20 cellular contexts compared by ENCODE assay signal in the genomic region with DNA sequence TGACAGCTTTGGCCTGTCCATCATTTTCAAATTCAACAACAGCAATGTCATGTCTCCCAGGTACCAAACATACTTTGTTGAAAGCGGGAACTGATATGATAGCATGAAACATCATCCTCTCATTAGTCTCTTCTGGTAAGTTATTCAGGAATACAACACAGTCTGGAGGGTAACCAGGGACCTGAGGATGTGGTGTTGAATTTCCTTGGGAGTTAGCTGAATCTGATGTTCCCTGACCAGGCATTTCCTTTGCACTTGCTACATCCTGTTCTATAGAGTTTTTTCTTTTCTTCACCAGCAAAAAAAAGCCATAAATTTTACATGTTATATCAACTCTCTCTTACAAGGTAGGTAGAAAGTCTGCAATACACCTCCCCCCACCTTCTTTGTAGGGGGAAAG.
DNase-seq lines count a peak whose midpoint lies in the region; TF ChIP-seq lines count a peak whose summit lies in the region.
"Had no signal": no experiment of that assay in that cellular context is flagged by ENCODE, and none has a peak within 500 bp of the region (broad histone marks: within the 10 kb centered on the region; RNA-seq: fewer than 3 reads in every experiment).

No MANE protein-coding gene starts in this region.

- H3K36me3 Mint-ChIP-seq in activated CD4-positive, alpha-beta T cell treated with anti-CD3 and anti-CD28 coated beads, Interleukin-2, amount 10 ng/mL, durations not matched to agents 7 days and 5 days (ENCODE audit: low read depth): peaks cover 53% of the 10 kb centered on the region
- peaks cover 24% of the 10 kb centered on the region for H3K36me3 Mint-ChIP-seq in activated naive CD8-positive, alpha-beta T cell treated with anti-CD3 and anti-CD28 coated beads for 36 hours
- peaks cover 9% of the 10 kb centered on the region for H3K36me3 Mint-ChIP-seq in neural progenitor cell

- peaks cover 90% of the 10 kb centered on the region for H3K4me1 Mint-ChIP-seq in activated CD4-positive, alpha-beta T cell treated with anti-CD3 and anti-CD28 coated beads, Interleukin-2, amount 10 ng/mL, durations not matched to agents 7 days and 5 days
- H3K4me1 Mint-ChIP-seq in activated naive CD8-positive, alpha-beta T cell treated with anti-CD3 and anti-CD28 coated beads for 36 hours: peaks cover 89% of the 10 kb centered on the region
- H3K4me1 Mint-ChIP-seq in neural progenitor cell: peaks cover 38% of the 10 kb centered on the region

- POLR2A ChIA-PET in activated CD4-positive, alpha-beta T cell treated with anti-CD3 and anti-CD28 coated beads, Interleukin-2, amount 10 ng/mL, durations not matched to agents 7 days and 5 days (lab: Charles Lee): no interaction called here

- H3K4me2 ChIP-seq in Karpas-422 (ENCODE audit: low read depth, low read length, poor library complexity, severe bottlenecking): no peak overlapping the region
- H3K4me2 ChIP-seq in neural progenitor cell: no peak overlapping the region
- H3K4me2 ChIP-seq: A549, KMS-11 had no signal

- H3K9ac ChIP-seq in Karpas-422 (ENCODE audit: low read length) (no peak overlapping the region), neural progenitor cell (no peak overlapping the region)
- H3K9ac ChIP-seq: KMS-11 had no signal

- H3K4me1 ChIP-seq in Karpas-422 (ENCODE audit: low read length) (peaks cover 93% of the 10 kb centered on the region), neural progenitor cell (no peaks in the 10 kb centered on the region)

- H4K20me1 ChIP-seq in Karpas-422 (ENCODE audit: insufficient read depth, low read depth, low read length) (0 out of 2 replicates have a peak, but pooled peaks cover 5% of the 10 kb centered on the region), neural progenitor cell (ENCODE audit: low read depth) (peaks cover 21% of the 10 kb centered on the region)

- no peaks in the 10 kb centered on the region for H3K27me3 Mint-ChIP-seq in activated CD4-positive, alpha-beta T cell treated with anti-CD3 and anti-CD28 coated beads, Interleukin-2, amount 10 ng/mL, durations not matched to agents 7 days and 5 days
- H3K27me3 Mint-ChIP-seq in activated naive CD8-positive, alpha-beta T cell treated with anti-CD3 and anti-CD28 coated beads for 36 hours: no peaks in the 10 kb centered on the region
- no peaks in the 10 kb centered on the region for H3K27me3 Mint-ChIP-seq in neural progenitor cell (ENCODE audit: insufficient read depth, low read depth)
- H3K27me3 Mint-ChIP-seq: central memory CD8-positive, alpha-beta T cell had no signal

- H3K27me3 ChIP-seq in Karpas-422 (ENCODE audit: low read length) (no peaks in the 10 kb centered on the region), neural progenitor cell (no peaks in the 10 kb centered on the region)
- H3K27me3 ChIP-seq: dorsolateral prefrontal cortex had no signal

- H3K36me3 ChIP-seq in Karpas-422 (ENCODE audit: insufficient read depth, low read length) (peaks cover 18% of the 10 kb centered on the region; the same call in 1 of the 2 replicates), neural progenitor cell (no peaks in the 10 kb centered on the region)

- H3K4me3 ChIP-seq in Karpas-422 (ENCODE audit: low read length) (no peak overlapping the region), neural progenitor cell (no peak overlapping the region)
- H3K4me3 ChIP-seq: A549, dorsolateral prefrontal cortex had no signal

- TF ChIP-seq CTCF in neural progenitor cell (IDR thresholded peaks at IDR 0.05): no peak

- H3K79me2 ChIP-seq in Karpas-422 (ENCODE audit: low read length) (peaks cover 82% of the 10 kb centered on the region), neural progenitor cell (ENCODE audit: low read depth) (peaks cover 4% of the 10 kb centered on the region)

- no peaks in the 10 kb centered on the region for H3K9me2 ChIP-seq in Karpas-422 (replicated peaks; ENCODE audit: insufficient read depth, low read length)

- no peak for DNase-seq in activated CD4-positive, alpha-beta T cell treated with anti-CD3 and anti-CD28 coated beads, Interleukin-2, amount 10 ng/mL, durations not matched to agents 7 days and 5 days
- no peak for DNase-seq in activated CD4-positive, alpha-beta T cell treated with anti-CD3 and anti-CD28 coated beads, Interleukin-2, amount 50 U/mL, for 4 hours
- DNase-seq in Karpas-422: no peak
- DNase-seq in activated naive CD8-positive, alpha-beta T cell treated with anti-CD3 and anti-CD28 coated beads for 36 hours: no peak
- DNase-seq in neural progenitor cell (ENCODE audit: low spot score): no peak
- DNase-seq in NCI-H1105 (lab: John Stamatoyannopoulos, UW): no peak
- no peak for DNase-seq in NCI-H1694 treated with DMSO at 0.1 percent for 48 hours (lab: John Stamatoyannopoulos, UW)
- DNase-seq in SK-N-DZ (ENCODE audit: low spot score): no peak
- DNase-seq: DMS79 treated with DMSO at 0.1 percent for 48 hours, dorsolateral prefrontal cortex, MV-4-11, NCI-H1694, NCI-H526, occipital lobe, SHP77 treated with DMSO at 0.1 percent for 48 hours, SW 1271, trophoblast cell had no signal

- H3K4me3 Mint-ChIP-seq in activated CD4-positive, alpha-beta T cell treated with anti-CD3 and anti-CD28 coated beads, Interleukin-2, amount 10 ng/mL, durations not matched to agents 7 days and 5 days: no peak overlapping the region
- no peak overlapping the region for H3K4me3 Mint-ChIP-seq in activated naive CD8-positive, alpha-beta T cell treated with anti-CD3 and anti-CD28 coated beads for 36 hours
- H3K4me3 Mint-ChIP-seq in neural progenitor cell: no peak overlapping the region
- H3K4me3 Mint-ChIP-seq: central memory CD8-positive, alpha-beta T cell had no signal

- CTCF ChIA-PET in activated CD4-positive, alpha-beta T cell treated with anti-CD3 and anti-CD28 coated beads, Interleukin-2, amount 10 ng/mL, durations not matched to agents 7 days and 5 days (lab: Charles Lee): interaction anchor here (0.9 to 2.9 kb wide), 4 partner anchors 13 to 35 kb away, joined by 3 to 16 read pairs (median 4); no protein-coding TSS in a partner anchor

- H3K27ac ChIP-seq in Karpas-422 (ENCODE audit: low read length) (peak overlapping the region; percentile 99), neural progenitor cell (no peak overlapping the region)
- H3K27ac ChIP-seq: A549, dorsolateral prefrontal cortex, KMS-11 had no signal

- no peaks in the 10 kb centered on the region for H3F3A ChIP-seq in neural progenitor cell (ENCODE audit: low read depth)

- H3K9me3 Mint-ChIP-seq in activated CD4-positive, alpha-beta T cell treated with anti-CD3 and anti-CD28 coated beads, Interleukin-2, amount 10 ng/mL, durations not matched to agents 7 days and 5 days: peaks cover 3% of the 10 kb centered on the region
- H3K9me3 Mint-ChIP-seq in activated naive CD8-positive, alpha-beta T cell treated with anti-CD3 and anti-CD28 coated beads for 36 hours: peaks cover 2% of the 10 kb centered on the region
- H3K9me3 Mint-ChIP-seq in neural progenitor cell: peaks cover 2% of the 10 kb centered on the region
- H3K9me3 Mint-ChIP-seq: central memory CD8-positive, alpha-beta T cell had no signal

- no peaks in the 10 kb centered on the region for H3K9me3 ChIP-seq in Karpas-422 (ENCODE audit: low read length)
- no peaks in the 10 kb centered on the region for H3K9me3 ChIP-seq in neural progenitor cell (ENCODE audit: low read depth)
- H3K9me3 ChIP-seq: A549 had no signal

- peak overlapping the region; percentile 43 for H3K27ac Mint-ChIP-seq in activated CD4-positive, alpha-beta T cell treated with anti-CD3 and anti-CD28 coated beads, Interleukin-2, amount 10 ng/mL, durations not matched to agents 7 days and 5 days
- peak overlapping the region; percentile 73 for H3K27ac Mint-ChIP-seq in activated naive CD8-positive, alpha-beta T cell treated with anti-CD3 and anti-CD28 coated beads for 36 hours
- H3K27ac Mint-ChIP-seq in neural progenitor cell: peak overlapping the region; percentile 39

- no peak overlapping the region for H2AFZ ChIP-seq in Karpas-422 (ENCODE audit: low read length)
- H2AFZ ChIP-seq in neural progenitor cell (replicated peaks): no peak overlapping the region
